In the genomic region with DNA sequence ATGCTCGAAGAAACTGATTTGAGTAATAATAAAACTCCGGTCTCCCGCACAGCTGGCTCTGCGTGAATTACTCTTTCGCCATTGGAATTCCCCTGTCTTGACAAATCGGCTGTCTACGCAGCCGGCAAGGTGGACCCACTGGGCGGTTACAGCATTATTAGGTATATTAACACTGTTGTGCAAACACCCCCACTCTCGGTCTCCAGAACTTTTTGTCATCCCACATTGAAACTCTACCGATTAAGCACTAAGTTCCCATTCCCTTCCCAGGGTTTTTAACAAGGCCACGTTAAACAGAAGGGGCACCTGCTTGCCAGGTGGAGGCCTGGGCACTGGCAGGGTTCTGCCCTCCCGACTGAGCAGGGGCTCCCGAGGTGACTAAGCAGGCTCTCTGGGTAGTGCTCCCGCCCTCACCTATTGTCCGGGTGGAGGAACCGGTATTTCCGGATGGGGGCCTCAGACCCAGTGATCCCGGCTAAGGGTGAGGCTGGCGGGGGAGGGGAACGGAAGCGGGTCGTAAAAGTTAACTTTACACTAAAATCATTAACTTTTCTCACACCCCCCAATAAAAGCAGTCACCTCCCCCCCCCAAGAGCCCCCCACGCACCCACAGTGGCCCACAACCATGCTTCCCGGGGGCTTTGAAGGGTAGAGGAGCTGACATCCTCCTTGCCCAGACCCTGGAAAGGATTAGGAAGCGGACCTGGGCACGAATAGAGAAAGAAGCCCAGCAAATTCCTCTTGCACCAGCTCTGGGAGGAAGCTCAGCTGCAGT, we compare ENCODE assay signal across 8 cellular contexts. TPM values are rescaled to one million over a fixed set of nuclear protein-coding genes. Genes with fewer than 3 reads are reported as not detected.
A peak's percentile ranks its signal among the peaks of the same experiment; 100 is the strongest.
DNase-seq lines count a peak whose midpoint lies in the region; ATAC-seq, FAIRE-seq and TF ChIP-seq lines count a peak whose summit lies in the region.

No MANE protein-coding gene starts in this region.

- intact Hi-C loops in PC-9 (cut with micrococcal nuclease; ENCODE audit: unreplicated experiment), result loop anchor here (1.0 to 2.0 kb wide), 3 partner anchors 15 to 66 kb away; no protein-coding TSS in a partner anchor
- intact Hi-C loops in mucosa of descending colon (cut with DNase I, micrococcal nuclease), result no loop called here
- intact Hi-C loops in uterus (cut with DNase I; ENCODE audit: low total_unique reads), result no loop called here

- TF ChIP-seq POLR2A in H1 (IDR thresholded peaks at IDR 0.05; ENCODE audit: control extremely low read depth in 1 of 2, low read depth in 2 of 2, low read length in 2 of 2) (peak; percentile 67 to 85), uterus (IDR thresholded peaks at IDR 0.05) (no peak)

- peak overlapping the region; percentile 98 for H4K91ac ChIP-seq in H1 (replicated peaks; ENCODE audit: insufficient read length, low read length)

- H3K4me2 ChIP-seq in GM23338 (peak overlapping the region; percentile 79), PC-9 (peak overlapping the region; percentile 100), H1 (ENCODE audit: insufficient read depth in 1 of 2, low read depth in 2 of 2, low read length in 2 of 2) (peak overlapping the region; percentile 81 to 92)

- H4K20me1 ChIP-seq in GM23338 (replicated peaks; ENCODE audit: insufficient read depth) (no peaks in the 10 kb centered on the region), PC-9 (ENCODE audit: insufficient read depth) (no peaks in the 10 kb centered on the region; the same call in 1 of the 2 replicates), H1 (replicated peaks in 1 of 2; ENCODE audit: control insufficient read depth in 1 of 2, insufficient read depth in 2 of 2, low read length in 2 of 2) (no peaks in the 10 kb centered on the region)

- no peaks in the 10 kb centered on the region for H3K27me3 ChIP-seq in BJ (ENCODE audit: control insufficient read depth, insufficient read depth, low read length)
- H3K27me3 ChIP-seq in GM23338 (ENCODE audit: insufficient read depth), result no peaks in the 10 kb centered on the region
- no peaks in the 10 kb centered on the region for H3K27me3 ChIP-seq in PC-9 (ENCODE audit: insufficient read depth, low read depth)
- no peaks in the 10 kb centered on the region for H3K27me3 ChIP-seq in H1 (replicated peaks in 1 of 4; ENCODE audit: control insufficient read depth in 3 of 4, extremely low read depth in 1 of 4, insufficient read depth in 3 of 4, low read length in 3 of 4)
- H3K27me3 ChIP-seq in uterus, result no peaks in the 10 kb centered on the region

- POLR2A ChIA-PET in BJ (lab: Charles Lee) (interaction anchor here (0.6 kb wide), 1 partner anchor 81 kb away, joined by 3 read pairs; no protein-coding TSS in a partner anchor), PC-9 (lab: Charles Lee; ENCODE audit: unreplicated experiment) (interaction anchor here (0.6 to 1.4 kb wide), 3 partner anchors 60 to 1151 kb away, joined by 3 to 16 read pairs (median 13); no protein-coding TSS in a partner anchor), H1 (lab: Charles Lee; ENCODE audit: partially characterized antibody) (interaction anchor here (0.7 to 7.7 kb wide), 30 partner anchors 8 to 203 kb away, joined by 3 to 93 read pairs (median 6); a partner anchor contains a TSS)

- H3K56ac ChIP-seq in H1 (replicated peaks; ENCODE audit: insufficient read length, low read depth, low read length), result peak overlapping the region; percentile 96

- no peak; a peak in 2 of 4 replicates for TF ChIP-seq RAD21 in H1 (IDR thresholded peaks at IDR 0.05 in 1 of 2, conservative IDR thresholded peaks at IDR 0.05 in 1 of 2; ENCODE audit: low read depth in 2 of 2, low read length in 2 of 2)

- no peaks in the 10 kb centered on the region for H3K36me3 ChIP-seq in BJ (ENCODE audit: control insufficient read depth, insufficient read depth, low read length)
- no peaks in the 10 kb centered on the region for H3K36me3 ChIP-seq in GM23338 (ENCODE audit: insufficient read depth)
- peaks cover 5% of the 10 kb centered on the region; the same call in 1 of the 2 replicates for H3K36me3 ChIP-seq in PC-9 (ENCODE audit: low read depth)
- no peaks in the 10 kb centered on the region for H3K36me3 ChIP-seq in H1 (ENCODE audit: control insufficient read depth in 2 of 4, insufficient read depth in 4 of 4, low read length in 3 of 4)
- H3K36me3 ChIP-seq in mucosa of descending colon (ENCODE audit: low read depth), result no peaks in the 10 kb centered on the region
- H3K36me3 ChIP-seq in uterus, result no peaks in the 10 kb centered on the region

- CTCF ChIA-PET in BJ (lab: Yijun Ruan, JAX), result interaction anchor here (0.7 to 1.1 kb wide), 3 partner anchors 24 to 66 kb away, joined by 3 read pairs; no protein-coding TSS in a partner anchor
- CTCF ChIA-PET in PC-9 (lab: Charles Lee), result interaction anchor here (1.0 kb wide), 1 partner anchor 60 kb away, joined by 4 read pairs; no protein-coding TSS in a partner anchor
- CTCF ChIA-PET in H1 (lab: Charles Lee; ENCODE audit: partially characterized antibody), result interaction anchor here (0.6 to 2.0 kb wide), 5 partner anchors 10 to 560 kb away, joined by 3 to 6 read pairs (median 3); no protein-coding TSS in a partner anchor

- peaks cover 15% of the 10 kb centered on the region for H3K27me3 Mint-ChIP-seq in GM23338 (ENCODE audit: insufficient read depth, low read depth, poor library complexity)

- H3K9me3 ChIP-seq in PC-9 (ENCODE audit: insufficient read depth, low read depth) (no peaks in the 10 kb centered on the region), H1 (ENCODE audit: insufficient read depth in 2 of 2, low read depth in 1 of 2, low read length in 1 of 2) (no peaks in the 10 kb centered on the region), mucosa of descending colon (no peaks in the 10 kb centered on the region), uterus (no peaks in the 10 kb centered on the region)

- peak overlapping the region; percentile 80 for H4K5ac ChIP-seq in H1 (ENCODE audit: insufficient read length, low read depth, low read length)

- no peak for DNase-seq in BJ (ENCODE audit: low read depth)
- DNase-seq in GM23338 (ENCODE audit: low spot score), result peak; percentile 97
- DNase-seq in PC-9, result peak; percentile 93 to 96
- DNase-seq in H1 (ENCODE audit: low read depth in 1 of 2, low spot score in 2 of 2), result peak; percentile 81 to 91
- peak; percentile 92 to 96 (median 93) for DNase-seq in mucosa of descending colon
- DNase-seq in uterus, result peak in 1 of 2 donors; percentile 31

- H3K18ac ChIP-seq in H1 (ENCODE audit: extremely low read depth, low read length), result peak overlapping the region; percentile 87

- peak overlapping the region; percentile 96 for H3K4ac ChIP-seq in H1 (replicated peaks; ENCODE audit: insufficient read length, low read depth, low read length)

- peaks cover 15% of the 10 kb centered on the region; the same call in 1 of the 2 replicates for H3K23me2 ChIP-seq in H1 (ENCODE audit: low read depth, low read length)

- H3F3A ChIP-seq in GM23338 (replicated peaks; ENCODE audit: low read depth) (peaks cover 25% of the 10 kb centered on the region; the same call in 1 of the 2 replicates), PC-9 (ENCODE audit: insufficient read depth, low read depth) (peaks cover 28% of the 10 kb centered on the region)

- peak overlapping the region; percentile 94 for H4K8ac ChIP-seq in H1 (ENCODE audit: extremely low read depth, insufficient read depth, low read length)

- peak; percentile 86 for FAIRE-seq in H1 (lab: Jason Lieb, UNC)

- peak overlapping the region; percentile 97 for H2BK12ac ChIP-seq in H1 (ENCODE audit: low read depth, low read length)

- H2BK120ac ChIP-seq in H1 (replicated peaks; ENCODE audit: low read depth, low read length), result peak overlapping the region; percentile 82

- H3K27ac ChIP-seq in GM23338 (ENCODE audit: low read depth) (peak overlapping the region; percentile 100), PC-9 (peak overlapping the region; percentile 99), H1 (ENCODE audit: low read depth, low read length) (peak overlapping the region; percentile 96), uterus (peak overlapping the region; percentile 48 to 70)

- peak; percentile 27 to 94 for TF ChIP-seq EP300 in H1 (IDR thresholded peaks at IDR 0.05; ENCODE audit: borderline replicate concordance in 1 of 2, low read depth in 2 of 2, low read length in 2 of 2)

- H2BK5ac ChIP-seq in H1 (ENCODE audit: low read depth, low read length), result peak overlapping the region; percentile 98

- peak overlapping the region; percentile 99 for H3K27ac Mint-ChIP-seq in GM23338

- H2BK15ac ChIP-seq in H1 (ENCODE audit: low read length), result no peak overlapping the region

- H3K79me1 ChIP-seq in H1 (ENCODE audit: low read depth, low read length), result peaks cover 3% of the 10 kb centered on the region; the same call in 1 of the 2 replicates

- no peak overlapping the region for H3K23ac ChIP-seq in H1 (ENCODE audit: insufficient read length)

- TF ChIP-seq CTCF in BJ (IDR thresholded peaks at IDR 0.05; ENCODE audit: insufficient read depth, low read depth, low read length) (no peak), GM23338 (conservative IDR thresholded peaks at IDR 0.05; ENCODE audit: low read depth in 2 of 2) (no peak), PC-9 (conservative IDR thresholded peaks at IDR 0.05) (no peak), H1 (IDR thresholded peaks at IDR 0.05; ENCODE audit: control extremely low read depth in 1 of 3, insufficient read depth in 1 of 3, low read depth in 1 of 3, low read length in 3 of 3) (no peak), mucosa of descending colon (IDR thresholded peaks at IDR 0.05) (no peak), uterus (IDR thresholded peaks at IDR 0.05) (no peak)

- BruUV-seq in PC-9 (replicated peaks; lab: Mats Ljungman, UMichigan), result TSS peak; percentile 48

- H3K79me2 ChIP-seq in GM23338 (replicated peaks; ENCODE audit: insufficient read depth) (peaks cover 7% of the 10 kb centered on the region), PC-9 (ENCODE audit: low read depth) (peaks cover 46% of the 10 kb centered on the region), H1 (ENCODE audit: control insufficient read depth in 1 of 2, insufficient read depth in 2 of 2, low read length in 2 of 2) (peaks cover 0 to 29% of the 10 kb centered on the region in 2 experiments; a peak in 3 of 4 replicates)

- no peaks in the 10 kb centered on the region for H3K36me3 Mint-ChIP-seq in GM23338 (ENCODE audit: low read depth)

- no peaks in the 10 kb centered on the region for H3K9me3 Mint-ChIP-seq in GM23338

- H3K4me1 Mint-ChIP-seq in GM23338, result peaks cover 16% of the 10 kb centered on the region

- H2BK20ac ChIP-seq in H1 (ENCODE audit: low read length), result peak overlapping the region; percentile 74

- H3K14ac ChIP-seq in H1 (ENCODE audit: insufficient read length), result no peak overlapping the region

- H3K9me2 ChIP-seq in GM23338 (ENCODE audit: insufficient read depth) (no peaks in the 10 kb centered on the region), PC-9 (ENCODE audit: insufficient read depth) (no peaks in the 10 kb centered on the region)

- peaks cover 9% of the 10 kb centered on the region for H3K4me1 ChIP-seq in GM23338 (ENCODE audit: insufficient read depth)
- H3K4me1 ChIP-seq in PC-9 (replicated peaks; ENCODE audit: insufficient read depth), result peaks cover 37% of the 10 kb centered on the region
- peaks cover 6 to 8% (median 7%) of the 10 kb centered on the region in 4 experiments for H3K4me1 ChIP-seq in H1 (replicated peaks in 1 of 4; ENCODE audit: control insufficient read depth in 3 of 4, insufficient read depth in 4 of 4, low read length in 3 of 4)
- H3K4me1 ChIP-seq in mucosa of descending colon (ENCODE audit: low read depth), result no peaks in the 10 kb centered on the region
- H3K4me1 ChIP-seq in uterus, result no peaks in the 10 kb centered on the region

- H2AK5ac ChIP-seq in H1 (ENCODE audit: low read depth, low read length), result no peak overlapping the region; the same call in 1 of the 2 replicates

- ATAC-seq in GM23338, result peak; percentile 74
- peak; percentile 88 for ATAC-seq in mucosa of descending colon
- ATAC-seq in HG02970 (IDR thresholded peaks at IDR 0.05; ENCODE audit: low FRiP score, unreplicated experiment), result no peak
- ATAC-seq in HG03097 (IDR thresholded peaks at IDR 0.05; ENCODE audit: low FRiP score, unreplicated experiment), result no peak

- peak overlapping the region; percentile 95 for H3K4me3 Mint-ChIP-seq in GM23338

- 2% methylated on average over 19 of the region's 27 CpGs; no CpG with 5 or more reads in 1 of the 2 experiments for WGBS in H1 (ENCODE audit: extremely low coverage in 1 of 2, insufficient coverage in 1 of 2, insufficient read length in 1 of 2, insufficient replicate concordance in 2 of 2, low coverage in 1 of 2, low lambda C conversion rate in 2 of 2, missing lambda C conversion rate in 1 of 2), 2 experiments

- H3K4me3 ChIP-seq in BJ (ENCODE audit: low read depth, low read length), result peak overlapping the region; percentile 48
- H3K4me3 ChIP-seq in GM23338, result peak overlapping the region; percentile 86
- H3K4me3 ChIP-seq in PC-9, result peak overlapping the region; percentile 83
- H3K4me3 ChIP-seq in H1 (ENCODE audit: extremely low read depth in 1 of 4, insufficient read depth in 2 of 4, low read depth in 3 of 4, low read length in 4 of 4), result peak overlapping the region; percentile 85 to 91 (median 88)
- H3K4me3 ChIP-seq in mucosa of descending colon, result peak overlapping the region; percentile 73
- peak overlapping the region; percentile 33 to 65 for H3K4me3 ChIP-seq in uterus

- no peak overlapping the region for H2AFZ ChIP-seq in GM23338
- H2AFZ ChIP-seq in PC-9, result peak overlapping the region; percentile 86
- H2AFZ ChIP-seq in H1 (ENCODE audit: low read length), result no peak overlapping the region

- peak overlapping the region; percentile 63 to 92 (median 90) for H3K9ac ChIP-seq in H1 (replicated peaks in 1 of 4; ENCODE audit: extremely low read depth in 1 of 4, low read depth in 3 of 4, low read length in 3 of 4)

RNA-seq across cellular contexts. Expression of a gene that starts 53.5 kb away (rescaled TPM):
- polyA plus RNA-seq in BJ (2011; rRNA removed), result 5.5 and 5.6 TPM in 2 replicates
- polyA minus RNA-seq in BJ (2011; rRNA and poly(A)+ RNA removed), result 5.9 and 6.0 TPM in 2 replicates
- total RNA-seq in GM23338 (2014; rRNA removed; shearing (Covaris generic)), result 176 and 234 TPM in 2 replicates
- 34.9 and 37.6 TPM in 2 replicates for polyA plus RNA-seq in GM23338 (2016; fragmentation: Nextera tagmentation; extraction: Ambion mirVana)
- total RNA-seq in PC-9 (2021), result 120 and 143 TPM in 2 replicates
- 135 and 137 TPM in 2 replicates for total RNA-seq in H1 (2021; fragmentation: NEBNext Ultra II Directional; extraction: Animal tissue kit (Norgen Biotek cat#: 25700))
- 51.7 and 54.9 TPM in 2 replicates for polyA plus RNA-seq in H1 (2011; rRNA removed)
- 84.5 TPM for polyA plus RNA-seq in H1 (2011; cell fraction: cytosol; rRNA removed)
- 133 TPM for polyA plus RNA-seq in H1 (2011; cell fraction: nucleus; rRNA removed)
- polyA plus RNA-seq in H1 (2012, experiment 1 of 2), result 82.5 to 111 TPM (median 102 TPM) in 4 replicates
- polyA plus RNA-seq in H1 (2012, experiment 2 of 2), result 16.4 TPM
- 72.8 TPM for polyA plus RNA-seq in H1 (2013, experiment 1 of 2)
- 64.4 TPM for polyA plus RNA-seq in H1 (2013, experiment 2 of 2)
- polyA minus RNA-seq in H1 (2011; rRNA and poly(A)+ RNA removed), result 71.4 and 91.3 TPM in 2 replicates
- 118 TPM for polyA minus RNA-seq in H1 (2011; cell fraction: cytosol; rRNA and poly(A)+ RNA removed)
- 97.5 TPM for polyA minus RNA-seq in H1 (2011; cell fraction: nucleus; rRNA and poly(A)+ RNA removed)
- 100 to 1,000 TPM in 2 of 3 donors, 10 to 100 TPM in 1; 81.1 to 172 (median 124) TPM for total RNA-seq in mucosa of descending colon
- 100 to 1,000 TPM in 1 of 4 donors, 10 to 100 TPM in 3; 38.6 to 110 (median 44.7) TPM for total RNA-seq in uterus

Comparison
In these comparisons a context has a peak if more than half of its experiments do, and no peak if none do; other contexts are left out.
1. ATAC-seq: peak in GM23338 (single experiment) and mucosa of descending colon (single experiment); none in HG02970 (single experiment) and HG03097 (single experiment).
2. POLR2A ChIP-seq: peak in H1 (2 of 2); none in uterus (0 of 2).
3. Peak in every context shown above with its lines, with median percentiles within 50 percentile points of each other: H3K4me3 ChIP-seq, H3K27ac ChIP-seq and H3K4me2 ChIP-seq.